In the genomic region with DNA sequence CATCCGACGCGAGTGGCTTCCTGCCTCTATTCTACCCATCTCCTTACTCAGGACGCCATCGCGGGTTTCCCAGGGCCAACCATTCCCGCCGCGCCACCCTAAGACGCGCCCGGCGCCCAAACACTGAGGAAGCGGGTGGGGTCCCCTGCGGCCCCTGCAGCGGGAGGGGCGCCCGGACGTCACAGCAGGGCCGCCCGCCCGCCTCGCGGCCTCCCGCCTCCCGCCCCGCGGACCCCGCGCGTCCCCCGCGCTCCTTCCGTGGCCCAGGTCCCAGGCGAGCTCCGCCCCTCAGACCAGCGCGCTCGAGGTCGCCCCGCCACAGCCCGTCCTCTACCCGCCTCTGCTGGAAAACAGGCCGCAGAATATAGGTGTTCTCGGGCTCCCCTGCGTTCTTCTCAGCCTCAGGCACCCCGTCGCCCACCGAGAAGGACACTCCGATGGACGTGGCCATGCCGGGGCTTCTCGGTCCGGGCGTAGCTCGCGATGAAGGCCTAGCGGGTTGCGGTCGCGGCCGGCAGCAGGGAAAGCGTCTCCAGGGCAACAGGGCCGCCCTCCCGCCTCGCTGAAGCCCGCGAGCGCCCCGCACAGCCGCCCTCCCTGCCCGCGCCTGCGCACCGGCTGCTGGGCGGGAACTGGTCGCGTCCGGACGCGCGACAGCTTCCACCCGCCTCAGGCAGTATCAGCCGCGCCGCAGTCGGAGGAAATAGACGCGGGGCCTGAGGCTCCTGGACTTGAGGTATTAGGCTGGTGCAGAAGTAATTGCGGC, we compare ENCODE assay signal across 8 cellular contexts. TPM values are rescaled to one million over a fixed set of nuclear protein-coding genes. Genes with fewer than 3 reads are reported as not detected.
DNase-seq lines count a peak whose midpoint lies in the region; FAIRE-seq and TF ChIP-seq lines count a peak whose summit lies in the region.

A gene (minus strand): TSS at position 539 of the 766 bp plus-strand sequence. CDS start 88 bp downstream, at position 451.

- no peak for TF ChIP-seq CTCF in foreskin fibroblast (IDR thresholded peaks at IDR 0.05; ENCODE audit: low read depth, low read length)

- DNase-seq in ELR (ENCODE audit: low read depth) = peak; percentile 93
- DNase-seq in H54 (ENCODE audit: insufficient read length, low spot score) = peak; percentile 96
- peak; percentile 92 for DNase-seq in M059J (ENCODE audit: low read depth)
- peak; percentile 33 for DNase-seq in SHP77 treated with DMSO at 0.1 percent for 48 hours (lab: John Stamatoyannopoulos, UW)
- peak; percentile 86 for DNase-seq in activated gamma-delta T cell (lab: John Stamatoyannopoulos, UW)
- DNase-seq in foreskin fibroblast = peak; percentile 90 to 97
- DNase-seq in stromal cell of bone marrow (ENCODE audit: low read depth) = peak; percentile 84

- H2AFZ ChIP-seq in neuron (ENCODE audit: low read depth, low read length) = peak within 1 kb of the TSS; percentile 66

- no peak for FAIRE-seq in H54 (lab: Jason Lieb, UNC)

- H3K4me1 ChIP-seq in neuron (ENCODE audit: insufficient read depth, low read length) = peaks cover 4% of the 10 kb centered on the region

- peaks cover 5% of the 10 kb centered on the region for H3K36me3 ChIP-seq in neuron (ENCODE audit: insufficient read depth, low read length)

- no peaks in the 10 kb centered on the region for H3K27me3 ChIP-seq in neuron (ENCODE audit: insufficient read depth, low read length)

- no peaks in the 10 kb centered on the region for H3K9me3 ChIP-seq in neuron (ENCODE audit: low read length)

- TF ChIP-seq POLR2A in H54 (IDR thresholded peaks at IDR 0.05; ENCODE audit: low read depth, low read length) = peak; percentile 77

- H3K4me3 ChIP-seq in foreskin fibroblast (ENCODE audit: low read depth in 1 of 2, low read length in 2 of 2) (peak within 1 kb of the TSS; percentile 65 to 83), neuron (ENCODE audit: low read length) (peak within 1 kb of the TSS; percentile 95)

RNA-seq across cellular contexts. Expression of the gene that starts here (rescaled TPM):
- total RNA-seq in M059J (2014; rRNA removed; shearing (Covaris generic)) = 29.1 and 31.0 TPM in 2 replicates

Comparison
In these comparisons a context has a peak if more than half of its experiments do, and no peak if none do; other contexts are left out.
1. Peak in every context shown above with its lines: DNase-seq and H3K4me3 ChIP-seq.
2. DNase-seq: peak in every context shown above with its lines; median percentile 96 in H54; 94 in foreskin fibroblast; 93 in ELR; 92 in M059J; 86 in activated gamma-delta T cell; 84 in stromal cell of bone marrow; 33 in SHP77 treated with DMSO at 0.1 percent for 48 hours.